Comparison of ENCODE assay signal across 8 cellular contexts in genomic region chr7:39952378-39952777, GRCh38. TPM values are rescaled to one million over a fixed set of nuclear protein-coding genes. Genes with fewer than 3 reads are reported as not detected.
DNase-seq lines count a peak whose midpoint lies in the region; ATAC-seq and TF ChIP-seq lines count a peak whose summit lies in the region.

No MANE protein-coding gene starts in this region.

- peaks cover 3% of the 10 kb centered on the region for H3K36me3 Mint-ChIP-seq in mesothelial cell of epicardium

- peak overlapping the region; percentile 85 for H3K4me2 ChIP-seq in Karpas-422 (ENCODE audit: low read depth, low read length, poor library complexity, severe bottlenecking)

- H3K9me3 ChIP-seq in Karpas-422 (ENCODE audit: low read length) (no peaks in the 10 kb centered on the region), body of pancreas (no peaks in the 10 kb centered on the region)

- 1% methylated on average over 2 of the region's 2 CpGs for WGBS in body of pancreas, 2 donors

- peaks cover 23% of the 10 kb centered on the region for H4K20me1 ChIP-seq in Karpas-422 (ENCODE audit: insufficient read depth, low read depth, low read length)

- H3K27ac ChIP-seq in Karpas-422 (ENCODE audit: low read length) (no peak overlapping the region), body of pancreas (peak overlapping the region in 3 of 4 donors; percentile 99)

- H3K9me3 Mint-ChIP-seq in mesothelial cell of epicardium = no peaks in the 10 kb centered on the region

- TF ChIP-seq POLR2A in body of pancreas (IDR thresholded peaks at IDR 0.05) = no peak

- peaks cover 39% of the 10 kb centered on the region for H3K4me1 ChIP-seq in Karpas-422 (ENCODE audit: low read length)
- peaks cover 48% of the 10 kb centered on the region for H3K4me1 ChIP-seq in body of pancreas

- H3K27me3 ChIP-seq in BJ (ENCODE audit: control insufficient read depth, insufficient read depth, low read length) (no peaks in the 10 kb centered on the region), Karpas-422 (ENCODE audit: low read length) (no peaks in the 10 kb centered on the region), body of pancreas (no peaks in the 10 kb centered on the region)

- intact Hi-C loops in body of pancreas (cut with DNase I) = loop anchor here (10.0 kb wide), 1 partner anchor 102 kb away; no protein-coding TSS in a partner anchor

- H3K27me3 Mint-ChIP-seq in mesothelial cell of epicardium (ENCODE audit: low read depth) = no peaks in the 10 kb centered on the region

- TF ChIP-seq CTCF in BJ (IDR thresholded peaks at IDR 0.05; ENCODE audit: insufficient read depth, low read depth, low read length) (no peak), body of pancreas (IDR thresholded peaks at IDR 0.05) (no peak), mesothelial cell of epicardium (IDR thresholded peaks at IDR 0.05; ENCODE audit: unreplicated experiment) (no peak)

- no peak overlapping the region for H2AFZ ChIP-seq in Karpas-422 (ENCODE audit: low read length)

- H3K79me2 ChIP-seq in Karpas-422 (ENCODE audit: low read length) = peaks cover 78% of the 10 kb centered on the region

- no peak for DNase-seq in BJ (ENCODE audit: low read depth)
- DNase-seq in Karpas-422 = peak; percentile 65
- no peak for DNase-seq in body of pancreas
- no peak for DNase-seq in mesothelial cell of epicardium (ENCODE audit: low spot score in 2 of 2, unreplicated experiment in 2 of 2)
- no peak for DNase-seq in stimulated activated CD4-positive, alpha-beta T cell treated with anti-CD3 and anti-CD28 coated beads, Interleukin-15, amount 100 ng/mL, for 24 hours

- peak overlapping the region; percentile 94 for H3K27ac Mint-ChIP-seq in mesothelial cell of epicardium

- peak overlapping the region; percentile 98 for H3K9ac ChIP-seq in Karpas-422 (ENCODE audit: low read length)

- H3K4me3 Mint-ChIP-seq in mesothelial cell of epicardium = peak overlapping the region; percentile 86

- peaks cover 46% of the 10 kb centered on the region for H3K4me1 Mint-ChIP-seq in mesothelial cell of epicardium

- ATAC-seq in body of pancreas (no peak), GM21529 (IDR thresholded peaks at IDR 0.05; ENCODE audit: unreplicated experiment) (no peak), GM19463 (IDR thresholded peaks at IDR 0.05; ENCODE audit: unreplicated experiment) (no peak), GM21390 (IDR thresholded peaks at IDR 0.05; ENCODE audit: unreplicated experiment) (no peak)

- H3K36me3 ChIP-seq in BJ (ENCODE audit: control insufficient read depth, insufficient read depth, low read length) (no peaks in the 10 kb centered on the region), Karpas-422 (ENCODE audit: insufficient read depth, low read length) (peaks cover 33% of the 10 kb centered on the region), body of pancreas (replicated peaks in 1 of 2; ENCODE audit: insufficient read depth in 1 of 2, low read depth in 2 of 2) (no peaks in the 10 kb centered on the region)

- POLR2A ChIA-PET in BJ (lab: Charles Lee) = no interaction called here

- H3K9me2 ChIP-seq in Karpas-422 (replicated peaks; ENCODE audit: insufficient read depth, low read length) = no peaks in the 10 kb centered on the region

- CTCF ChIA-PET in BJ (lab: Yijun Ruan, JAX) = interaction anchor here (1.0 to 1.5 kb wide), 2 partner anchors 100 to 378 kb away, joined by 3 to 7 read pairs; no protein-coding TSS in a partner anchor

- H3K4me3 ChIP-seq in BJ (ENCODE audit: low read depth, low read length) (peak overlapping the region; percentile 65), Karpas-422 (ENCODE audit: low read length) (peak overlapping the region; percentile 78), body of pancreas (peak overlapping the region in 1 of 2 donors; percentile 75)

RNA-seq across cellular contexts. Expression of gene CDK13, which starts 2.3 kb away (rescaled TPM):
- polyA plus RNA-seq in BJ (2011; rRNA removed) = 24.1 and 27.3 TPM in 2 replicates
- 30.5 and 38.2 TPM in 2 replicates for polyA minus RNA-seq in BJ (2011; rRNA and poly(A)+ RNA removed)
- total RNA-seq in Karpas-422 (2014; rRNA removed; shearing (Covaris generic); ENCODE audit: low replicate concordance) = 64.6 and 81.1 TPM in 2 replicates
- total RNA-seq in body of pancreas = 10 to 100 TPM; 73.2 to 97.6 TPM
- total RNA-seq in mesothelial cell of epicardium = 75.8 to 82.0 TPM (median 76.0 TPM) in 3 replicates
